ENCODE assay signal across 8 cellular contexts in the genomic region with DNA sequence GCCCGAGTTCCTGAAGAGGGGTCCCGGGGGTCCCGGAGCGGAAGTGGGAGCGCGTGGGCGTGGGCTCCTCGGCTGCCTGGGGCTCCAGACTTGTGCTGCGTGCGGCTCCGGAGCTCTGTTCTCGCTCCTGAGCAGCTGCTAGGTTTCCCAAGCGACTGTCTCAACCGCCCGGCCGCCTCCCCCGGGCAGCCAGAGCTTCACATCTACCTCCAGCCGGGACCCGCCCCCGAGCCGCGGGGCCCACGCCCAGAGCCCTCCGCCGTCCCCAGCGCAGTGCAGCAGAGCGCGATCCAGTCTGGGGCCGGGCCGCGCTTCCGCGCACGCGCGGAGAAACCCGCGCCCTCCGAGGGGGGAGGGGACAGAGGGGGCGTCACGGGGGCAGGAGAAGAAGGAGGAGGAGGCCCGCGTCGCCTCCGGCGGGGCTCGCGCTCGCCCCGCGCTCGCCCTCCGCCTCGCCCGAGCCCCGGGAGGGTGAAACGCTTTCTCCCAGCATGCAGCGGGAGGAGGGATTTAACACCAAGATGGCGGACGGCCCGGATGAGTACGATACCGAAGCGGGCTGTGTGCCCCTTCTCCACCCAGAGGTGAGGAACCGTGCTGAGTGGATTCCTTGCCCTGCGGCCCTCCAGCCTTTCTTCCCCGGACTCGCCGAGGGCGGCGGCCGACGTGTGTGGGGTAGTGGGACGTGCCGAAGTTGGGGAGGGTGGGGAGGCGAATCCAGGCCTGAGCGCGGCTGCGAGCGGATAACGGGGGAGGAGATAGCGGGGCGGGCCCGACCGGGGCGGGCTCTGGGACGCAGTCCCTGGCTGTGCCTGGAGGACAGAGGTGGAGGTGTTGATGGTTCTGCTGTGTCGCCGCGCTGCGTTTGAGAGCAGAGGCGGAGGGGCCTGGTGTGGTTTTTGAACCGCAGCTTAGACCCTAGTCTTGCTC. TPM values are rescaled to one million over a fixed set of nuclear protein-coding genes. Genes with fewer than 3 reads are reported as not detected.
DNase-seq lines count a peak whose midpoint lies in the region; FAIRE-seq and TF ChIP-seq lines count a peak whose summit lies in the region.

A gene with protein sequence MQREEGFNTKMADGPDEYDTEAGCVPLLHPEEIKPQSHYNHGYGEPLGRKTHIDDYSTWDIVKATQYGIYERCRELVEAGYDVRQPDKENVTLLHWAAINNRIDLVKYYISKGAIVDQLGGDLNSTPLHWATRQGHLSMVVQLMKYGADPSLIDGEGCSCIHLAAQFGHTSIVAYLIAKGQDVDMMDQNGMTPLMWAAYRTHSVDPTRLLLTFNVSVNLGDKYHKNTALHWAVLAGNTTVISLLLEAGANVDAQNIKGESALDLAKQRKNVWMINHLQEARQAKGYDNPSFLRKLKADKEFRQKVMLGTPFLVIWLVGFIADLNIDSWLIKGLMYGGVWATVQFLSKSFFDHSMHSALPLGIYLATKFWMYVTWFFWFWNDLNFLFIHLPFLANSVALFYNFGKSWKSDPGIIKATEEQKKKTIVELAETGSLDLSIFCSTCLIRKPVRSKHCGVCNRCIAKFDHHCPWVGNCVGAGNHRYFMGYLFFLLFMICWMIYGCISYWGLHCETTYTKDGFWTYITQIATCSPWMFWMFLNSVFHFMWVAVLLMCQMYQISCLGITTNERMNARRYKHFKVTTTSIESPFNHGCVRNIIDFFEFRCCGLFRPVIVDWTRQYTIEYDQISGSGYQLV (plus strand): TSS at position 370 of the 930 bp plus-strand sequence. CDS start 122 bp downstream, at position 492.

- no peak within 1 kb of the TSS for H4K8ac ChIP-seq in neuronal stem cell (ENCODE audit: low read depth, low read length)

- no peaks in the 10 kb centered on the region for H3K9me3 Mint-ChIP-seq in HFFc6

- peak; percentile 68 for DNase-seq in GM04503 (ENCODE audit: low read depth)
- peak; percentile 89 for DNase-seq in HFFc6
- DNase-seq in NAMALWA (ENCODE audit: low spot score): peak; percentile 96
- peak; percentile 94 for DNase-seq in SK-MEL-5 (ENCODE audit: low read depth, low spot score)
- DNase-seq in activated naive CD4-positive, alpha-beta T cell treated with Interleukin-2 at 50 U/mL for 16 hours: peak; percentile 91
- DNase-seq in frontal cortex (ENCODE audit: low spot score in 2 of 2): peak; percentile 80 to 87
- DNase-seq in neuronal stem cell (ENCODE audit: low spot score): peak; percentile 95

- peaks cover 3% of the 10 kb centered on the region; the same call in 1 of the 2 replicates for H3K36me3 Mint-ChIP-seq in HFFc6 (ENCODE audit: low read depth)

- no peak for TF ChIP-seq CTCF in HFFc6 (IDR thresholded peaks at IDR 0.05)

- H3K4me2 ChIP-seq in neuronal stem cell (ENCODE audit: insufficient read depth, low read length, poor library complexity, severe bottlenecking): peak within 1 kb of the TSS; percentile 88

- FAIRE-seq in frontal cortex (lab: Jason Lieb, UNC): no peak

- peak within 1 kb of the TSS; percentile 93 for H2AFZ ChIP-seq in neuronal stem cell (ENCODE audit: low read length)

- peak within 1 kb of the TSS; percentile 66 to 99 for H3K4me3 ChIP-seq in neuronal stem cell (ENCODE audit: low read length in 2 of 2)
- peak within 1 kb of the TSS; percentile 96 to 97 (median 97) for H3K4me3 ChIP-seq in subcutaneous abdominal adipose tissue (ENCODE audit: low read depth in 1 of 5, low read length in 5 of 5)

- H3K79me1 ChIP-seq in neuronal stem cell (ENCODE audit: low read depth, low read length): peaks cover 1% of the 10 kb centered on the region

- H3K23ac ChIP-seq in neuronal stem cell (ENCODE audit: low read depth, low read length, poor library complexity): peak within 1 kb of the TSS; percentile 98

- H3K27me3 ChIP-seq in neuronal stem cell (ENCODE audit: control insufficient read depth in 3 of 3, insufficient read depth in 3 of 3, low read depth in 1 of 3, low read length in 3 of 3) (no peaks in the 10 kb centered on the region), subcutaneous abdominal adipose tissue (ENCODE audit: control insufficient read depth in 5 of 5, insufficient read depth in 4 of 5, low read length in 5 of 5) (no peaks in the 10 kb centered on the region)

- peak within 1 kb of the TSS; percentile 100 for H3K18ac ChIP-seq in neuronal stem cell (ENCODE audit: low read length)

- peak within 1 kb of the TSS; percentile 94 for H3K4ac ChIP-seq in neuronal stem cell (ENCODE audit: low read length)

- H3K9me3 ChIP-seq in neuronal stem cell (replicated peaks in 1 of 2; ENCODE audit: control insufficient read depth in 2 of 2, insufficient read depth in 1 of 2, low read depth in 1 of 2, low read length in 2 of 2) (no peaks in the 10 kb centered on the region), subcutaneous abdominal adipose tissue (ENCODE audit: control insufficient read depth in 5 of 5, low read length in 5 of 5) (no peaks in the 10 kb centered on the region)

- peaks cover 44% of the 10 kb centered on the region for H3K4me1 Mint-ChIP-seq in HFFc6 (ENCODE audit: low read depth)

- in situ Hi-C loops in SK-MEL-5 (cut with HindIII; ENCODE audit: low pct_unique_long_range_greater_than_20kb, low sequenced_read_pairs): no loop called here

- no peak within 1 kb of the TSS for H2BK12ac ChIP-seq in neuronal stem cell (ENCODE audit: low read length)

- H3K27ac ChIP-seq in neuronal stem cell (replicated peaks; ENCODE audit: low read length): peak within 1 kb of the TSS; percentile 98
- peak within 1 kb of the TSS; percentile 95 for H3K27ac ChIP-seq in subcutaneous abdominal adipose tissue (ENCODE audit: low read depth, low read length)

- no CpG with 5 or more reads among the region's 93 CpGs for WGBS in neuronal stem cell (ENCODE audit: extremely low coverage in 2 of 2, insufficient read length in 2 of 2, insufficient replicate concordance in 1 of 2), 2 donors

- H3K9ac ChIP-seq in neuronal stem cell (ENCODE audit: low read depth, low read length, poor library complexity) (peak within 1 kb of the TSS; percentile 98), subcutaneous abdominal adipose tissue (ENCODE audit: low read length in 5 of 5) (peak within 1 kb of the TSS; percentile 87 to 96 (median 92))

- H2BK5ac ChIP-seq in neuronal stem cell (ENCODE audit: low read length): peak within 1 kb of the TSS; percentile 95

- H3K4me1 ChIP-seq in neuronal stem cell (ENCODE audit: control insufficient read depth in 2 of 2, insufficient read depth in 1 of 2, low read depth in 1 of 2, low read length in 2 of 2) (peaks cover 3 to 10% of the 10 kb centered on the region in 2 donors), subcutaneous abdominal adipose tissue (ENCODE audit: control insufficient read depth in 5 of 5, insufficient read depth in 5 of 5, low read length in 5 of 5) (peaks cover 0 to 28% (median 26%) of the 10 kb centered on the region in 5 donors)

- no peak within 1 kb of the TSS for H4K91ac ChIP-seq in neuronal stem cell (ENCODE audit: low read depth, low read length, poor library complexity)

- H3K27ac Mint-ChIP-seq in HFFc6: peak within 1 kb of the TSS; percentile 96

- H2AK5ac ChIP-seq in neuronal stem cell (ENCODE audit: low read depth, low read length): peak within 1 kb of the TSS; percentile 53

- H3K36me3 ChIP-seq in neuronal stem cell (replicated peaks in 1 of 2; ENCODE audit: control insufficient read depth in 2 of 2, insufficient read depth in 2 of 2, low read length in 2 of 2): peaks cover 0 to 6% of the 10 kb centered on the region in 2 donors
- H3K36me3 ChIP-seq in subcutaneous abdominal adipose tissue (ENCODE audit: control insufficient read depth in 5 of 5, insufficient read depth in 5 of 5, low read length in 5 of 5): no peaks in the 10 kb centered on the region

- peak within 1 kb of the TSS; percentile 94 for H3K4me3 Mint-ChIP-seq in HFFc6

- peaks cover 1% of the 10 kb centered on the region for H3K27me3 Mint-ChIP-seq in HFFc6 (ENCODE audit: insufficient read depth)

- H2BK120ac ChIP-seq in neuronal stem cell (ENCODE audit: low read depth, low read length): no peak within 1 kb of the TSS

- H3K14ac ChIP-seq in neuronal stem cell (ENCODE audit: low read length): peak within 1 kb of the TSS; percentile 97

- H2BK15ac ChIP-seq in neuronal stem cell (ENCODE audit: low read length): peak within 1 kb of the TSS; percentile 56

RNA-seq across cellular contexts. Expression of the gene that starts here (rescaled TPM):
- total RNA-seq in HFFc6 (2021; fragmentation: NEBNext Ultra II Directional; extraction: Animal tissue kit (Norgen Biotek cat#: 25700)): 10 to 100 TPM; 16.0 to 23.6 (median 19.2) TPM
- total RNA-seq in SK-MEL-5 (2014; rRNA removed; shearing (Covaris generic)): 28.7 and 33.5 TPM in 2 replicates
- 10.0 and 12.4 TPM in 2 replicates for polyA plus RNA-seq in SK-MEL-5 (2015; cell fraction: cytosol; rRNA removed)
- polyA plus RNA-seq in SK-MEL-5 (2015; cell fraction: nucleus; rRNA removed): 197 and 202 TPM in 2 replicates
- total RNA-seq in frontal cortex: 319 TPM
- polyA plus RNA-seq in neuronal stem cell (2013, experiment 1 of 2): 20.4 TPM
- 22.8 TPM for polyA plus RNA-seq in neuronal stem cell (2013, experiment 2 of 2)

Comparison
In these comparisons a context has a peak if more than half of its experiments do, and no peak if none do; other contexts are left out.
1. Peak in every context shown above with its lines: DNase-seq, H3K4me3 ChIP-seq and H3K27ac ChIP-seq.